Comparison of ENCODE assay signal across 8 cellular contexts in the genomic region with DNA sequence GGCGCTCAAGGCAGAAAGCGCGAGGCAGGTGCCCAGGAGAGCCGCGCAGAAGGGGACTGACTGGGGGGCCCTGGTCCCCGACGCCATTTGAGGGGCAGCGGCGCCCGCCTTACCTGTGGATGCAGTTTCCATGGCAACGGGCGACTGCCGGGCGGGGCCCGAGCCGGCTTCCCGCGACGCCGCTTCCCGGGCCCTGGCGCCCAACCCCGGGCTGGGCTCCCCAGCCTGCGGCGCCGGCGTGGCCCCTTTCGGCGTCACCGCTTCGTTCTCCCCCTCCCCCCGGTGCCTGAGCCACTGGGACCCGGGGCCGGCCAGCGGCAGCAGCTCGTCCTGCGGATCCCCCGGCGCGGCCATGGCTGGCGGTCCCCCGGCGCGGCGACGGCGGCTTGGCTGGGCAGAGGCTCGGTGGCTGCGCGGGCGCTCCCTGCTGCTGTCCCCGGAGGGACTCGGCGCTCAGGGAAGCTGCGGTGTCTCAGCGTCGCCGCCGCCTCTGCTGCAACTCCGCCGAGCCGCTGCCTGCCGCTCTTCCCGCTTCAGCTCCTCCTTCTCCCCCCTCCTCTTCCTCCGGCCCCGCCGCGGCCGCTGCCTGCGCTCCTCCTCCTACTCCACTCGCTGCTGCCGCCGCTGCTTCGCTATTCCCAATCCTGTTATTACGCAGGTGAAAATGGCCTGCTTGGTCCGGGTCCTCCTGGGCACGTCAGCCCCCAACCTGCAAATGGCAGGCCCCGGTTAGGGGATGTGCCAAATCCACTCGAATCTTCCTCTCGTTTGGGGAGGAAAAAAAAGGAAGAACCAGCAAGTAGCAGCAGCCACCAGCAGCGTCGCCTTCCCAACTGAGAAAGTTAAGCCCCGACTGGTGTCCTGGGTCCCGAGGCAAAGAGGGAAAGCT. TPM values are rescaled to one million over a fixed set of nuclear protein-coding genes. Genes with fewer than 3 reads are reported as not detected.
A peak's percentile ranks its signal among the peaks of the same experiment; 100 is the strongest.
DNase-seq lines count a peak whose midpoint lies in the region; ATAC-seq and TF ChIP-seq lines count a peak whose summit lies in the region.

A gene with protein sequence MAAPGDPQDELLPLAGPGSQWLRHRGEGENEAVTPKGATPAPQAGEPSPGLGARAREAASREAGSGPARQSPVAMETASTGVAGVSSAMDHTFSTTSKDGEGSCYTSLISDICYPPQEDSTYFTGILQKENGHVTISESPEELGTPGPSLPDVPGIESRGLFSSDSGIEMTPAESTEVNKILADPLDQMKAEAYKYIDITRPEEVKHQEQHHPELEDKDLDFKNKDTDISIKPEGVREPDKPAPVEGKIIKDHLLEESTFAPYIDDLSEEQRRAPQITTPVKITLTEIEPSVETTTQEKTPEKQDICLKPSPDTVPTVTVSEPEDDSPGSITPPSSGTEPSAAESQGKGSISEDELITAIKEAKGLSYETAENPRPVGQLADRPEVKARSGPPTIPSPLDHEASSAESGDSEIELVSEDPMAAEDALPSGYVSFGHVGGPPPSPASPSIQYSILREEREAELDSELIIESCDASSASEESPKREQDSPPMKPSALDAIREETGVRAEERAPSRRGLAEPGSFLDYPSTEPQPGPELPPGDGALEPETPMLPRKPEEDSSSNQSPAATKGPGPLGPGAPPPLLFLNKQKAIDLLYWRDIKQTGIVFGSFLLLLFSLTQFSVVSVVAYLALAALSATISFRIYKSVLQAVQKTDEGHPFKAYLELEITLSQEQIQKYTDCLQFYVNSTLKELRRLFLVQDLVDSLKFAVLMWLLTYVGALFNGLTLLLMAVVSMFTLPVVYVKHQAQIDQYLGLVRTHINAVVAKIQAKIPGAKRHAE (minus strand): TSS at position 500 of the 889 bp plus-strand sequence. CDS start 146 bp downstream, at position 354.

- H3K9me3 Mint-ChIP-seq in GM23338 (no peaks in the 10 kb centered on the region; the same call in 2 of the 3 replicates), T-cell (peaks cover 0 to 7% (median 0%) of the 10 kb centered on the region in 3 donors)

- TF ChIP-seq CTCF in DOHH2 (IDR thresholded peaks at IDR 0.05; ENCODE audit: low read depth, low read length, poor library complexity, severe bottlenecking), result no peak
- no peak for TF ChIP-seq CTCF in GM23338 (conservative IDR thresholded peaks at IDR 0.05; ENCODE audit: low read depth in 2 of 2)
- TF ChIP-seq CTCF in dorsolateral prefrontal cortex (IDR thresholded peaks at IDR 0.05 in 54 of 56, conservative IDR thresholded peaks at IDR 0.05 in 2 of 56; ENCODE audit: low read depth in 1 of 56, partially characterized antibody in 56 of 56), result peak in 20 of 56 donors; percentile 6 to 37 (median 20)
- no peak for TF ChIP-seq CTCF in right lobe of liver (IDR thresholded peaks at IDR 0.05)

- H3K4me1 ChIP-seq in DOHH2 (ENCODE audit: control insufficient read depth, low read length) (no peaks in the 10 kb centered on the region), GM23338 (ENCODE audit: insufficient read depth) (peaks cover 7% of the 10 kb centered on the region; the same call in 1 of the 2 replicates), right lobe of liver (peaks cover 0 to 8% (median 0%) of the 10 kb centered on the region in 4 donors)

- H3F3A ChIP-seq in DOHH2 (ENCODE audit: control insufficient read depth, insufficient read depth) (no peaks in the 10 kb centered on the region), GM23338 (replicated peaks; ENCODE audit: low read depth) (no peaks in the 10 kb centered on the region)

- H3K4me2 ChIP-seq in DOHH2 (ENCODE audit: low read length), result peak within 1 kb of the TSS; percentile 72
- peak within 1 kb of the TSS; percentile 95 for H3K4me2 ChIP-seq in GM23338

- 2% methylated on average over 20 of the region's 84 CpGs for WGBS in right lobe of liver (ENCODE audit: insufficient coverage, low coverage, low lambda C conversion rate, missing lambda C conversion rate)

- H3K4me3 ChIP-seq in DOHH2 (ENCODE audit: low read length) (peak within 1 kb of the TSS; percentile 66), GM23338 (peak within 1 kb of the TSS; percentile 78), dorsolateral prefrontal cortex (peak within 1 kb of the TSS; percentile 61 to 93 (median 82)), right lobe of liver (peak within 1 kb of the TSS; percentile 41 to 59 (median 41))

- TF ChIP-seq POLR2A in right lobe of liver (IDR thresholded peaks at IDR 0.05), result no peak

- H3K79me2 ChIP-seq in DOHH2 (ENCODE audit: control insufficient read depth, low read length), result no peaks in the 10 kb centered on the region
- H3K79me2 ChIP-seq in GM23338 (replicated peaks; ENCODE audit: insufficient read depth), result no peaks in the 10 kb centered on the region

- H3K27me3 Mint-ChIP-seq in GM23338 (ENCODE audit: insufficient read depth, low read depth, poor library complexity), result peaks cover 32% of the 10 kb centered on the region
- H3K27me3 Mint-ChIP-seq in T-cell, result peaks cover 39 to 42% of the 10 kb centered on the region in 2 donors

- intact Hi-C loops in dorsolateral prefrontal cortex (cut with DNase I) (loop anchor here in 1 of 2 donors (10.0 kb wide), 1 partner anchor 236 kb away; no protein-coding TSS in a partner anchor), right lobe of liver (cut with DNase I) (no loop called here)

- H3K9me3 ChIP-seq in DOHH2 (ENCODE audit: control insufficient read depth, insufficient read depth, low read length) (no peaks in the 10 kb centered on the region), right lobe of liver (no peaks in the 10 kb centered on the region)

- H3K36me3 Mint-ChIP-seq in GM23338 (ENCODE audit: low read depth), result no peaks in the 10 kb centered on the region
- no peaks in the 10 kb centered on the region for H3K36me3 Mint-ChIP-seq in T-cell

- ATAC-seq in GM23338 (peak; percentile 87), T-cell (replicated peaks in 1 of 4) (peak; percentile 46 to 65 (median 52)), right lobe of liver (peak; percentile 92 to 95 (median 92))
- ATAC-seq in stimulated activated naive CD8-positive, alpha-beta T cell treated with anti-CD3 and anti-CD28 coated beads, Interleukin-15, Interleukin-2, amounts not matched to agents 100 U/mL and 50 U/mL, for 24 hours, result peak; percentile 68

- no peak within 1 kb of the TSS for H3K27ac Mint-ChIP-seq in GM23338
- no peak within 1 kb of the TSS for H3K27ac Mint-ChIP-seq in T-cell

- H3K4me1 Mint-ChIP-seq in GM23338 (peaks cover 12% of the 10 kb centered on the region), T-cell (peaks cover 6 to 12% (median 7%) of the 10 kb centered on the region in 3 donors)

- H3K27me3 ChIP-seq in DOHH2 (ENCODE audit: control insufficient read depth, low read length) (peaks cover 27% of the 10 kb centered on the region), GM23338 (ENCODE audit: insufficient read depth) (peaks cover 58% of the 10 kb centered on the region), dorsolateral prefrontal cortex (no peaks in the 10 kb centered on the region), right lobe of liver (peaks cover 0 to 14% of the 10 kb centered on the region in 2 donors)

- peak within 1 kb of the TSS; percentile 100 for H2AFZ ChIP-seq in GM23338

- POLR2A ChIA-PET in T-cell (lab: Charles Lee), result no interaction called here

- peak; percentile 85 for DNase-seq in GM23338 (ENCODE audit: low spot score)
- DNase-seq in NCI-H1105 treated with DMSO at 0.1 percent for 48 hours (lab: John Stamatoyannopoulos, UW), result peak; percentile 89
- peak in 11 of 34 experiments; percentile 0 to 33 (median 2) for DNase-seq in T-cell
- DNase-seq in dorsolateral prefrontal cortex, result peak; percentile 60 to 89 (median 78)
- DNase-seq in right lobe of liver, result peak; percentile 51 to 72 (median 69)
- DNase-seq in stimulated activated naive CD8-positive, alpha-beta T cell treated with anti-CD3 and anti-CD28 coated beads, Interleukin-15, Interleukin-2, amounts not matched to agents 100 U/mL and 50 U/mL, for 24 hours, result peak; percentile 30
- no peak for DNase-seq in COLO829 (ENCODE audit: low spot score)

- H3K27ac ChIP-seq in DOHH2 (ENCODE audit: low read depth, low read length) (no peak within 1 kb of the TSS), GM23338 (ENCODE audit: low read depth) (no peak within 1 kb of the TSS), dorsolateral prefrontal cortex (peak within 1 kb of the TSS; percentile 70 to 96 (median 90)), right lobe of liver (no peak within 1 kb of the TSS)

- H3K4me3 Mint-ChIP-seq in GM23338 (peak within 1 kb of the TSS; percentile 91), T-cell (peak within 1 kb of the TSS; percentile 74 to 82 (median 75))

- H4K20me1 ChIP-seq in DOHH2 (ENCODE audit: control insufficient read depth, insufficient read depth, low read depth, low read length), result no peaks in the 10 kb centered on the region
- no peaks in the 10 kb centered on the region for H4K20me1 ChIP-seq in GM23338 (replicated peaks; ENCODE audit: insufficient read depth)

- CTCF ChIA-PET in T-cell (lab: Charles Lee), result no interaction called here

- H3K36me3 ChIP-seq in DOHH2 (ENCODE audit: control insufficient read depth, low read length) (no peaks in the 10 kb centered on the region), GM23338 (ENCODE audit: insufficient read depth) (no peaks in the 10 kb centered on the region), right lobe of liver (no peaks in the 10 kb centered on the region)

- H3K9me2 ChIP-seq in DOHH2 (replicated peaks; ENCODE audit: control insufficient read depth, low read length) (no peaks in the 10 kb centered on the region), GM23338 (ENCODE audit: insufficient read depth) (no peaks in the 10 kb centered on the region)

TF ChIP-seq in GM23338, 12 proteins besides CTCF, POLR2A, EP300 and RAD21:
- TF ChIP-seq JUNB (IDR thresholded peaks at IDR 0.05; ENCODE audit: unreplicated experiment) (no peak), EZH2 (IDR thresholded peaks at IDR 0.05; ENCODE audit: low read depth, unreplicated experiment) (peak; percentile 52), CREB1 (CRISPR knock-in tag; IDR thresholded peaks at IDR 0.05; ENCODE audit: low read depth) (peak; percentile 24; the same call in 1 of the 2 replicates), ZNF114 (CRISPR knock-in tag; IDR thresholded peaks at IDR 0.05) (no peak)
TF ChIP-seq in GM23338: peak in this region for 2.

RNA-seq across cellular contexts. Expression of the gene that starts here (rescaled TPM):
- 3.7 and 4.3 TPM in 2 replicates for total RNA-seq in GM23338 (2014; rRNA removed; shearing (Covaris generic))
- polyA plus RNA-seq in GM23338 (2016; fragmentation: Nextera tagmentation; extraction: Ambion mirVana), result 3.1 and 4.2 TPM in 2 replicates
- total RNA-seq in T-cell (under 1 TPM in 1 of 5 donors, not detected in 4; 0.25 TPM), dorsolateral prefrontal cortex (1,000 to 10,000 TPM in 13 of 120 experiments, 100 to 1,000 TPM in 107; 194 to 1,123 (median 809) TPM), right lobe of liver (1 to 10 TPM in 2 of 6 experiments, under 1 TPM in 4; 0.37 to 1.9 (median 0.53) TPM)

Comparison
In these comparisons a context has a peak if more than half of its experiments do, and no peak if none do; other contexts are left out.
1. RNA of the gene that starts here (total RNA-seq): 194 to 1,123 TPM in dorsolateral prefrontal cortex; 3.7 to 4.3 TPM in GM23338, 0.37 to 1.9 TPM in right lobe of liver and 0.25 TPM in T-cell; every median in the first group is over 10 times any median in the second.
2. Peak in ATAC-seq in T-cell; RNA of the gene not detected or under 1 TPM.
3. H3K27ac ChIP-seq: peak in dorsolateral prefrontal cortex (59 of 59); none in DOHH2 (single experiment), GM23338 (single experiment) and right lobe of liver (0 of 3).
4. Peak in every context shown above with its lines, with median percentiles within 50 percentile points of each other: H3K4me3 ChIP-seq and ATAC-seq.